In genomic region chr6:144162977-144163376, GRCh38 we compare ENCODE assay signal across 13 cellular contexts. TPM values are rescaled to one million over a fixed set of nuclear protein-coding genes. Genes with fewer than 3 reads are reported as not detected.
A peak's percentile ranks its signal among the peaks of the same experiment; 100 is the strongest.
DNase-seq lines count a peak whose midpoint lies in the region; ATAC-seq, FAIRE-seq and TF ChIP-seq lines count a peak whose summit lies in the region.
"Had no signal": no experiment of that assay in that cellular context is flagged by ENCODE, and none has a peak within 500 bp of the region (broad histone marks: within the 10 kb centered on the region; RNA-seq: fewer than 3 reads in every experiment).

No MANE protein-coding gene starts in this region.

- POLR2A ChIA-PET in GM12878 (lab: Charles Lee), result interaction anchor here (1.3 to 1.5 kb wide), 3 partner anchors 9 to 18 kb away, joined by 4 to 5 read pairs (median 4); no protein-coding TSS in a partner anchor

- no peak for DNase-seq in GM12878 (ENCODE audit: low read depth, low spot score)
- no peak for DNase-seq in NCI-H345 (lab: John Stamatoyannopoulos, UW)
- no peak for DNase-seq in DMS53 treated with DMSO at 0.1 percent for 48 hours (lab: John Stamatoyannopoulos, UW; ENCODE audit: unreplicated experiment)
- no peak for DNase-seq in inferior parietal cortex (ENCODE audit: extremely low spot score)
- DNase-seq in ovary, result no peak
- DNase-seq: activated effector memory CD4-positive, alpha-beta T cell treated with Interleukin-2 at 50 U/mL for 16 hours; NCI-H1092; PC-3 had no signal

- no peak for TF ChIP-seq RAD21 in GM12878 (IDR thresholded peaks at IDR 0.05; ENCODE audit: insufficient read depth, low read depth, low read length)

- in situ Hi-C loops in GM12878 (cut with MboI), result no loop called here

- H3K27ac ChIP-seq in GM12878 (ENCODE audit: control insufficient read depth, insufficient read depth) (peak overlapping the region; percentile 75), ovary (no peak overlapping the region)
- H3K27ac ChIP-seq: BLaER1 treated with 17β-estradiol and CSF1 and Interleukin-3, amounts not matched to agents 10 nM and 100 nM had no signal

- WGBS in GM12878 (ENCODE audit: insufficient coverage, insufficient replicate concordance, low lambda C conversion rate, missing lambda C conversion rate), result 7% methylated on average over 7 of the region's 7 CpGs
- 97% methylated on average over 7 of the region's 7 CpGs for WGBS in ovary, 3 donors

- H3K27me3 ChIP-seq in GM12878 (replicated peaks in 1 of 2; ENCODE audit: control insufficient read depth in 2 of 2, insufficient read depth in 2 of 2, low read length in 1 of 2) (no peaks in the 10 kb centered on the region), ovary (no peaks in the 10 kb centered on the region)
- H3K27me3 ChIP-seq: BLaER1 treated with 17β-estradiol and CSF1 and Interleukin-3, amounts not matched to agents 10 nM and 100 nM had no signal

- H3K4me2 ChIP-seq in GM12878 (ENCODE audit: control insufficient read depth, insufficient read depth), result peak overlapping the region; percentile 71

- no peak overlapping the region; the same call in 1 of the 2 replicates for H2AFZ ChIP-seq in GM12878 (ENCODE audit: control insufficient read depth, low read depth, low read length)

- BruUV-seq in GM12878 (replicated peaks; lab: Mats Ljungman, UMichigan), result TSS peak; percentile 6

- TF ChIP-seq EP300 in GM12878 (IDR thresholded peaks at IDR 0.05; ENCODE audit: borderline replicate concordance in 1 of 2, control insufficient read depth in 1 of 2, low read depth in 2 of 2, low read length in 2 of 2) (no peak; a peak in 1 of 4 replicates), ovary (IDR thresholded peaks at IDR 0.05) (no peak)

- peaks cover 53% of the 10 kb centered on the region for H3K79me2 ChIP-seq in GM12878 (ENCODE audit: control insufficient read depth, insufficient read depth, low read length)

- SMC1A ChIA-PET in GM12878 (lab: Charles Lee; ENCODE audit: uncharacterized antibody, unreplicated experiment), result interaction anchor here (1.3 to 4.2 kb wide), 4 partner anchors 9 to 19 kb away, joined by 5 to 19 read pairs (median 7); no protein-coding TSS in a partner anchor

- peaks cover 6% of the 10 kb centered on the region; the same call in 1 of the 2 replicates for H3K4me1 ChIP-seq in GM12878 (ENCODE audit: control insufficient read depth, insufficient read depth, low read length)
- peaks cover 2% of the 10 kb centered on the region for H3K4me1 ChIP-seq in ovary (ENCODE audit: insufficient read depth)

- no peak overlapping the region for H3K9ac ChIP-seq in GM12878 (ENCODE audit: control insufficient read depth, insufficient read depth, low read length)
- H3K9ac ChIP-seq: BLaER1 treated with 17β-estradiol and CSF1 and Interleukin-3, amounts not matched to agents 10 nM and 100 nM had no signal

- CTCF ChIA-PET in GM12878 (lab: Yijun Ruan, JAX), result interaction anchor here (1.3 to 1.8 kb wide), 3 partner anchors 8 to 11 kb away, joined by 5 to 9 read pairs (median 5); no protein-coding TSS in a partner anchor

- TF ChIP-seq CTCF in GM12878 (IDR thresholded peaks at IDR 0.05 in 2 of 3, conservative IDR thresholded peaks at IDR 0.05 in 1 of 3; ENCODE audit: control insufficient read depth in 2 of 3, extremely low read depth in 1 of 3, insufficient read depth in 1 of 3, low read depth in 3 of 3, low read length in 3 of 3), result no peak
- TF ChIP-seq CTCF in ovary (IDR thresholded peaks at IDR 0.05), result no peak

- RAD21 ChIA-PET in GM12878 (lab: Charles Lee; ENCODE audit: unreplicated experiment), result interaction anchor here (1.7 to 3.6 kb wide), 2 partner anchors 11 to 16 kb away, joined by 4 to 17 read pairs; partner anchors contain the start of gene STX11

- no peaks in the 10 kb centered on the region; the same call in 2 of the 3 replicates for H3K9me3 ChIP-seq in GM12878 (replicated peaks; ENCODE audit: control insufficient read depth, insufficient read depth, low read length)
- no peaks in the 10 kb centered on the region for H3K9me3 ChIP-seq in ovary
- H3K9me3 ChIP-seq: BLaER1 treated with 17β-estradiol and CSF1 and Interleukin-3, amounts not matched to agents 10 nM and 100 nM had no signal

- no peak for TF ChIP-seq POLR2A in GM12878 (IDR thresholded peaks at IDR 0.05; ENCODE audit: low read depth, low read length)
- no peak for TF ChIP-seq POLR2A in ovary (IDR thresholded peaks at IDR 0.05)

- peaks cover 1 to 2% of the 10 kb centered on the region in 2 experiments; a peak in 2 of 4 replicates for H3K36me3 ChIP-seq in GM12878 (ENCODE audit: control insufficient read depth in 2 of 2, insufficient read depth in 2 of 2, low read length in 1 of 2)
- H3K36me3 ChIP-seq in ovary, result no peaks in the 10 kb centered on the region

- H4K20me1 ChIP-seq in GM12878 (ENCODE audit: control insufficient read depth, insufficient read depth), result 0 out of 2 replicates have a peak, but pooled peaks cover 2% of the 10 kb centered on the region

- no peak for FAIRE-seq in GM12878 (lab: Jason Lieb, UNC)

- intact Hi-C loops in GM12878 (cut with micrococcal nuclease; ENCODE audit: unreplicated experiment), result no loop called here
- intact Hi-C loops in ovary (cut with DNase I), result no loop called here

- ATAC-seq in GM18511 (IDR thresholded peaks at IDR 0.05; ENCODE audit: unreplicated experiment), result peak; percentile 90
- ATAC-seq in GM21723 (IDR thresholded peaks at IDR 0.05; ENCODE audit: unreplicated experiment), result peak; percentile 79
- ATAC-seq in HG03442 (IDR thresholded peaks at IDR 0.05; ENCODE audit: unreplicated experiment), result peak; percentile 76
- ATAC-seq in GM12878, result peak; percentile 87
- ATAC-seq: PC-3, sciatic nerve had no signal

- peak overlapping the region; percentile 19; the same call in 1 of the 2 replicates for H3K4me3 ChIP-seq in GM12878
- H3K4me3 ChIP-seq in ovary, result no peak overlapping the region
- H3K4me3 ChIP-seq: BLaER1 treated with 17β-estradiol and CSF1 and Interleukin-3, amounts not matched to agents 10 nM and 100 nM had no signal

TF ChIP-seq in GM12878, 131 proteins besides CTCF, POLR2A, EP300 and RAD21 (continues in another document):
- TF ChIP-seq CUX1 (IDR thresholded peaks at IDR 0.05; ENCODE audit: insufficient replicate concordance, low read depth, low read length) (peak; percentile 72), FOS (IDR thresholded peaks at IDR 0.05; ENCODE audit: borderline replicate concordance, extremely low read depth, insufficient read length) (no peak), SPI1 (IDR thresholded peaks at IDR 0.05; ENCODE audit: borderline replicate concordance, insufficient read depth, low read depth, low read length) (peak; percentile 46; the same call in 1 of the 2 replicates), CEBPB (IDR thresholded peaks at IDR 0.05; ENCODE audit: borderline replicate concordance in 1 of 2, low read depth in 2 of 2, low read length in 2 of 2) (0 out of 4 replicates have a peak, but pooled peaks of 1 of the 2 experiments have one; percentile 55), ATF7 (IDR thresholded peaks at IDR 0.05; ENCODE audit: low read depth) (peak; percentile 48; the same call in 1 of the 2 replicates)

RNA-seq across cellular contexts. Expression of gene STX11, which starts 12.7 kb away (rescaled TPM):
- total RNA-seq in GM12878 (2013; cell fraction: nucleolus; rRNA removed), result 23.8 and 25.7 TPM in 2 replicates
- 21.3 and 22.0 TPM in 2 replicates for total RNA-seq in GM12878 (2014; rRNA removed)
- 9.2 and 10.1 TPM in 2 replicates for total RNA-seq in GM12878 (2014; rRNA removed; fragmentation: Illumina TruSeq; extraction: Trizol)
- total RNA-seq in GM12878 (2021), result 20.9 and 23.2 TPM in 2 replicates
- 8.4 TPM for polyA plus RNA-seq in GM12878 (2011; ENCODE audit: low read depth)
- 34.2 and 35.3 TPM in 2 replicates for polyA plus RNA-seq in GM12878 (2011; rRNA removed)
- polyA plus RNA-seq in GM12878 (2011; cell fraction: cytosol; rRNA removed), result 34.9 and 44.9 TPM in 2 replicates
- polyA plus RNA-seq in GM12878 (2011; cell fraction: nucleus; rRNA removed), result 25.4 and 30.4 TPM in 2 replicates
- polyA plus RNA-seq in GM12878 (2012), result 14.9 and 16.3 TPM in 2 replicates
- 9.9 and 11.0 TPM in 2 replicates for polyA plus RNA-seq in GM12878 (2014; fragmentation: Illumina TruSeq; extraction: Trizol)
- polyA plus RNA-seq in GM12878 (2014; fragmentation: Nextera tagmentation; extraction: Ambion mirVana), result 1 to 10 TPM in 1 of 2 experiments, under 1 TPM in 1; 0.66 to 2.3 TPM
- polyA plus RNA-seq in GM12878 (2014; rRNA removed), result 17.8 and 18.2 TPM in 2 replicates
- polyA plus RNA-seq in GM12878 (2016; fragmentation: Nextera tagmentation; extraction: Ambion mirVana), result 10 to 100 TPM; 37.7 to 38.1 TPM
- polyA minus RNA-seq in GM12878 (2011; rRNA and poly(A)+ RNA removed), result 34.6 and 59.5 TPM in 2 replicates
- 21.9 and 22.6 TPM in 2 replicates for polyA minus RNA-seq in GM12878 (2011; cell fraction: cytosol; rRNA and poly(A)+ RNA removed)
- polyA minus RNA-seq in GM12878 (2011; cell fraction: nucleus; rRNA and poly(A)+ RNA removed), result 13.5 and 24.3 TPM in 2 replicates
- 1 to 10 TPM in 5 of 7 donors, under 1 TPM in 2; 0.45 to 6.0 (median 1.7) TPM for total RNA-seq in ovary
- polyA plus RNA-seq in ovary, result 1 to 10 TPM; 1.2 to 2.6 TPM
